In the genomic region with DNA sequence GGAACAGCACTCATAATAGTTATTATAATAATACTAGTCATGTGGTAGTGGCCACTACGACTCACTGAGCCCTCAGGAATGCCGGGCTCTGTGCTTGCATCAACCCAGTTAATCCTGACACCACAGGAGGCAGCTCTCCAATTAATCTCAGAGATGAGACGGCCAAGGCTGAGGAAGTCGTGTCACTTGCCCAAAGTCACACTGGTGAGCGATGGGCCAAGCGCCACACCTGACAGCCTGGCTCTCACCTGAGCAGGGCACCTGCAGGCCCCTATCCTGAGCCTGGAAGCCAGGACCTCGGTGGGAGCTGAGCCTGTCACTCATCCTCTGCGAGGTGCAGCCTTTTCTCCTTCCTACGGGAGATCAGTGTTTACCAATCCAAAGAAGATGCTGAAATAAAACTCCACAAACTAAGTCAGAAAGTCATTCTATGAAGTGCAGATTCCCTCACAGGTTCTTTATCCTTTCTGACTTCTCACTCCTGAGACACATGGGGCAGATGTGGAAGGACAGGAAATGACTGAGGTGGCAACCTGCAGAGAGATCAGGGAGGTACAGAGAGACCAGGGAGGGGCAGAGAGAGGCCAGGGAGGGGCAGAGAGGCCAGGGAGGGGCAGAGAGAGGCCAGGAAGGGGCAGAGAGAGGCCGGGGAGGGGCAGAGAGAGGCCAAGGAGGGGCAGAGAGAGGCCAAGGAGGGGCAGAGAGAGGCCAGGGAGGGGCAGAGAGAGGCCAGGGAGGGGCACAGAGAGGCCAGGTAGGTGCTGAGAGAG, we compare ENCODE assay signal across 16 cellular contexts. TPM values are rescaled to one million over a fixed set of nuclear protein-coding genes. Genes with fewer than 3 reads are reported as not detected.
DNase-seq lines count a peak whose midpoint lies in the region; ATAC-seq, FAIRE-seq and TF ChIP-seq lines count a peak whose summit lies in the region.
"Had no signal": no experiment of that assay in that cellular context is flagged by ENCODE, and none has a peak within 500 bp of the region (broad histone marks: within the 10 kb centered on the region; RNA-seq: fewer than 3 reads in every experiment).

No MANE protein-coding gene starts in this region.

- no peak overlapping the region for H3K4me3 ChIP-seq in sigmoid colon
- no peak overlapping the region for H3K4me3 ChIP-seq in trophoblast cell (ENCODE audit: low read depth, low read length)

- TF ChIP-seq EP300 in sigmoid colon (IDR thresholded peaks at IDR 0.05): no peak

- no peak overlapping the region for H3K18ac ChIP-seq in trophoblast cell (ENCODE audit: low read length)

- no peaks in the 10 kb centered on the region for H3K27me3 ChIP-seq in sigmoid colon
- H3K27me3 ChIP-seq in trophoblast cell (ENCODE audit: insufficient read depth, low read length): peaks cover 4% of the 10 kb centered on the region

- intact Hi-C loops in cardiac septum (cut with DNase I) (no loop called here), sigmoid colon (cut with DNase I) (no loop called here)

- H3K9me3 ChIP-seq in sigmoid colon (no peaks in the 10 kb centered on the region), trophoblast cell (ENCODE audit: insufficient read depth, low read depth, low read length) (peaks cover 10% of the 10 kb centered on the region)

- TF ChIP-seq POLR2A in H54 (IDR thresholded peaks at IDR 0.05; ENCODE audit: low read depth, low read length) (no peak), sigmoid colon (IDR thresholded peaks at IDR 0.05) (no peak)

- peak; percentile 20 for DNase-seq in H54 (ENCODE audit: insufficient read length, low spot score)
- DNase-seq in NOMO-1 treated with DMSO at 0.1 percent for 48 hours (lab: John Stamatoyannopoulos, UW; ENCODE audit: unreplicated experiment): peak; percentile 34
- peak; percentile 54 for DNase-seq in cardiac septum (ENCODE audit: low spot score)
- DNase-seq in sigmoid colon: peak; percentile 49
- DNase-seq in SW 1271 (lab: John Stamatoyannopoulos, UW): no peak
- no peak for DNase-seq in NCI-H2081 treated with DMSO at 0.1 percent for 48 hours (lab: John Stamatoyannopoulos, UW)
- DNase-seq in trophoblast cell: no peak
- DNase-seq: activated CD4-positive, alpha-beta T cell treated with anti-CD3 and anti-CD28 coated beads, Interleukin-2, amount 50 U/mL, for 1 hour; anterior cingulate cortex; CD4-positive, CD25-positive, alpha-beta regulatory T cell; dermis blood vessel endothelial cell; EL; NCI-H2171 treated with DMSO at 0.1 percent for 48 hours; stimulated activated naive CD4-positive, alpha-beta T cell treated with Interleukin-2 at 50 U/mL for 16 hours had no signal

- H3K4ac ChIP-seq in trophoblast cell (ENCODE audit: low read depth, low read length): no peak overlapping the region

- H2AFZ ChIP-seq in trophoblast cell (ENCODE audit: insufficient read depth, low read length, poor library complexity): no peak overlapping the region

- no peak for FAIRE-seq in H54 (lab: Jason Lieb, UNC)
- FAIRE-seq: GM12892 had no signal

- H2BK120ac ChIP-seq in trophoblast cell (ENCODE audit: insufficient read depth, low read length, poor library complexity): no peak overlapping the region

- H3K79me2 ChIP-seq in trophoblast cell (ENCODE audit: control insufficient read depth, insufficient read depth, low read length, poor library complexity): no peaks in the 10 kb centered on the region

- H4K8ac ChIP-seq in trophoblast cell (ENCODE audit: low read depth, low read length): no peak overlapping the region

- no peak overlapping the region for H3K9ac ChIP-seq in trophoblast cell (ENCODE audit: low read length)

- ATAC-seq in HG03571 (IDR thresholded peaks at IDR 0.05; ENCODE audit: unreplicated experiment): no peak

- no peak overlapping the region for H4K91ac ChIP-seq in trophoblast cell (ENCODE audit: low read depth, low read length)

- no peak overlapping the region for H3K4me2 ChIP-seq in trophoblast cell (ENCODE audit: low read length)

- H3K27ac ChIP-seq in sigmoid colon: peak overlapping the region in 3 of 4 donors; percentile 10 to 47 (median 35)
- H3K27ac ChIP-seq in trophoblast cell (ENCODE audit: low read depth, low read length): no peak overlapping the region

- H4K12ac ChIP-seq in trophoblast cell (ENCODE audit: low read depth, low read length): no peak overlapping the region

- 59 to 70% methylated on average over 10 of the region's 10 CpGs for WGBS in sigmoid colon, 2 donors
- no CpG with 5 or more reads among the region's 10 CpGs for WGBS in trophoblast cell (ENCODE audit: extremely low coverage, insufficient coverage, insufficient read length)

- no peaks in the 10 kb centered on the region for H3K79me1 ChIP-seq in trophoblast cell (ENCODE audit: low read length)

- H3K4me1 ChIP-seq in sigmoid colon (peaks cover 0 to 10% (median 2%) of the 10 kb centered on the region in 4 donors), trophoblast cell (ENCODE audit: control insufficient read depth in 1 of 2, insufficient read depth in 2 of 2, low read length in 2 of 2) (no peaks in the 10 kb centered on the region)

- no peak for TF ChIP-seq CTCF in sigmoid colon (IDR thresholded peaks at IDR 0.05)

- no peak overlapping the region for H2BK12ac ChIP-seq in trophoblast cell (ENCODE audit: low read length)

- no peak overlapping the region for H2BK5ac ChIP-seq in trophoblast cell (ENCODE audit: low read depth, low read length, poor library complexity)

- no peak overlapping the region for H3K14ac ChIP-seq in trophoblast cell (ENCODE audit: low read length)

- H3K36me3 ChIP-seq in sigmoid colon (peaks cover 0 to 13% (median 0%) of the 10 kb centered on the region in 4 donors), trophoblast cell (ENCODE audit: control insufficient read depth in 1 of 2, insufficient read depth in 2 of 2, low read length in 2 of 2) (no peaks in the 10 kb centered on the region)

- H2AK5ac ChIP-seq in trophoblast cell (ENCODE audit: low read length): no peak overlapping the region

- H3K23ac ChIP-seq in trophoblast cell (ENCODE audit: low read length): no peak overlapping the region

RNA-seq across cellular contexts. Expression of gene VIPR2, which starts 38.6 kb away (rescaled TPM):
- total RNA-seq in cardiac septum (23.2 TPM), sigmoid colon (10 to 100 TPM; 11.7 to 21.4 (median 15.7) TPM)
- polyA plus RNA-seq in sigmoid colon: 1 to 10 TPM in 2 of 3 donors, under 1 TPM in 1; 0.23 to 3.0 (median 2.4) TPM
- polyA plus RNA-seq in trophoblast cell (2013): 1.1 TPM in 2 replicates
- total RNA-seq: CD4-positive, CD25-positive, alpha-beta regulatory T cell; dermis blood vessel endothelial cell had no signal
- polyA plus RNA-seq: CD4-positive, CD25-positive, alpha-beta regulatory T cell had no signal

Comparison
In these comparisons a context has a peak if more than half of its experiments do, and no peak if none do; other contexts are left out.
1. DNase-seq: peak in H54 (single experiment), NOMO-1 treated with DMSO at 0.1 percent for 48 hours (single experiment), cardiac septum (single experiment) and sigmoid colon (single experiment); none in SW 1271 (0 of 2), NCI-H2081 treated with DMSO at 0.1 percent for 48 hours (single experiment) and trophoblast cell (0 of 2).